In genomic region chr11:112226062-112226921, GRCh38 we compare ENCODE assay signal across 1 cellular context.
TF ChIP-seq lines count a peak whose summit lies in the region.

PTS (plus strand) TSS chr11:112226428; CDS start chr11:112226444, 16 bp downstream.

TF ChIP-seq in HepG2, 621 proteins besides CTCF, POLR2A, EP300 and RAD21 (continued from another document and continues in another):
- no peak for TF ChIP-seq ELK4 (CRISPR knock-in tag; IDR thresholded peaks at IDR 0.05; ENCODE audit: borderline replicate concordance)
- no peak for TF ChIP-seq SRSF1 (optimal IDR thresholded peaks at IDR 0.05; ENCODE audit: low read depth, low read length)
- TF ChIP-seq TFDP1 (CRISPR knock-in tag; IDR thresholded peaks at IDR 0.05; ENCODE audit: borderline replicate concordance): peak; percentile 87
- TF ChIP-seq TERF1 (CRISPR knock-in tag; IDR thresholded peaks at IDR 0.05): no peak
- TF ChIP-seq SIX4 (CRISPR knock-in tag; IDR thresholded peaks at IDR 0.05): 0 out of 2 replicates have a peak, but pooled peaks have one; percentile 9
- peak; percentile 88; the same call in 1 of the 2 replicates for TF ChIP-seq DMAP1 (CRISPR knock-in tag; IDR thresholded peaks at IDR 0.05)
- TF ChIP-seq ZNF264 (CRISPR knock-in tag; IDR thresholded peaks at IDR 0.05): no peak
- no peak for TF ChIP-seq U2AF2 (IDR thresholded peaks at IDR 0.05; ENCODE audit: low read depth, low read length)
- peak; percentile 69; the same call in 1 of the 2 replicates for TF ChIP-seq ZBTB39 (CRISPR knock-in tag; IDR thresholded peaks at IDR 0.05)
- no peak for TF ChIP-seq EZH2 (conservative IDR thresholded peaks at IDR 0.05; ENCODE audit: low read depth, low read length)
- TF ChIP-seq KLF16 (CRISPR knock-in tag; IDR thresholded peaks at IDR 0.05): peak in 1 of 2 experiments; percentile 79; a peak in 2 of 4 replicates
- no peak for TF ChIP-seq NFKBIZ (CRISPR knock-in tag; IDR thresholded peaks at IDR 0.05)
- no peak; the same call in 1 of the 2 replicates for TF ChIP-seq MAFG (CRISPR knock-in tag; IDR thresholded peaks at IDR 0.05)
- no peak for TF ChIP-seq ARID2 (CRISPR knock-in tag; IDR thresholded peaks at IDR 0.05; ENCODE audit: borderline replicate concordance)
- TF ChIP-seq NFE2 (CRISPR knock-in tag; IDR thresholded peaks at IDR 0.05): no peak
- TF ChIP-seq MAF1 (CRISPR knock-in tag; IDR thresholded peaks at IDR 0.05; ENCODE audit: borderline replicate concordance): no peak
- no peak for TF ChIP-seq ZUFSP (CRISPR knock-in tag; IDR thresholded peaks at IDR 0.05; ENCODE audit: borderline replicate concordance)
- TF ChIP-seq TGIF2 (CRISPR knock-in tag; IDR thresholded peaks at IDR 0.05): no peak
- TF ChIP-seq ZNF430 (CRISPR knock-in tag; IDR thresholded peaks at IDR 0.05): no peak; the same call in 1 of the 2 replicates
- TF ChIP-seq ZNF713 (CRISPR knock-in tag; IDR thresholded peaks at IDR 0.05): no peak
- TF ChIP-seq GATAD2A (CRISPR knock-in tag; IDR thresholded peaks at IDR 0.05): peak; percentile 34; the same call in 1 of the 2 replicates
- TF ChIP-seq RERE (CRISPR knock-in tag; IDR thresholded peaks at IDR 0.05; ENCODE audit: low read depth): no peak
- peak; percentile 56; the same call in 1 of the 2 replicates for TF ChIP-seq ZNF761 (CRISPR knock-in tag; conservative IDR thresholded peaks at IDR 0.05)
- TF ChIP-seq NFATC3 (CRISPR knock-in tag; IDR thresholded peaks at IDR 0.05): no peak
- TF ChIP-seq ZNF446 (CRISPR knock-in tag; IDR thresholded peaks at IDR 0.05): no peak
- TF ChIP-seq PAX8 (CRISPR knock-in tag; IDR thresholded peaks at IDR 0.05; ENCODE audit: borderline replicate concordance): no peak
- no peak for TF ChIP-seq NR1H2 (CRISPR knock-in tag; IDR thresholded peaks at IDR 0.05; ENCODE audit: borderline replicate concordance, low read depth)
- no peak; the same call in 1 of the 2 replicates for TF ChIP-seq ZNF121 (CRISPR knock-in tag; IDR thresholded peaks at IDR 0.05)
- no peak for TF ChIP-seq SIN3B (IDR thresholded peaks at IDR 0.05; ENCODE audit: low read length)
- no peak for TF ChIP-seq ZNF460 (CRISPR knock-in tag; IDR thresholded peaks at IDR 0.05; ENCODE audit: borderline replicate concordance)
- no peak for TF ChIP-seq DDIT3 (CRISPR knock-in tag; IDR thresholded peaks at IDR 0.05)
- peak; percentile 8 for TF ChIP-seq ZNF407 (CRISPR knock-in tag; IDR thresholded peaks at IDR 0.05; ENCODE audit: not compliant biosample characterization)
- no peak for TF ChIP-seq ATF2 (CRISPR knock-in tag; IDR thresholded peaks at IDR 0.05)
- TF ChIP-seq HMG20B (CRISPR knock-in tag; conservative IDR thresholded peaks at IDR 0.05): peak; percentile 69; the same call in 1 of the 2 replicates
- TF ChIP-seq RBAK (CRISPR knock-in tag; IDR thresholded peaks at IDR 0.05): no peak
